Comparison of ENCODE assay signal across 8 cellular contexts in the genomic region with DNA sequence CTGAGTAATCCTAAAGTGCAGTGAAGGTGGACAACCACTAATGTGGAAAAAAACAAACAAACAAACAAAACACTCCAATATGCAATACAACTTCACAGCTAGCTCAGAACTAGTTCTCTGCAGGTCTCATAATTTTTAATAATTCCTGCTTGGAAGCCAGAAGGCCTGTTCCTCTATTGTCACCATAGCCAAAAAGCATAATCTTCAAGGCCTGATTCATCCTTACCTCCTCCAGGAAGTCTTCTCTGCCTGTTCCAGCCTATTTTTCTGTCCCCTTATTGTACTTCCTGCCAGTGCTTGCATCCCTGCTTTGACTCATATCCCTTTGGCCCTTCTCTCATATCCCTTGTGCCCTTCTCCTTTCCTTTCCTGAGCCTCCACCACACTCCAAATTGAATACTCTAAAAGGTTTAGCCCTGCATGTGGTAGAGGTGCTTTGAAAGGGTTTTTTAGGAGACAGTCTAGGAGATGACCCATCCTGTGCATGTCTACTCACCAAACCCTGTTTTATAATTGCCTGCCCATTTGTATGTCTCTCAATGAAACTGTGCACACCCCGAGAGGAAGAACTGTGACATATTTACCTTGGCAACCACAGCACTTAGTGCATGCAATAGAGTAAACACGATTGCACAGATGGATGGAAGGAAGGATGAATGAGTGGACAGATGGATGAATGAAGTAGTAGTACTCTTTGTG.
A peak's percentile ranks its signal among the peaks of the same experiment; 100 is the strongest.
DNase-seq lines count a peak whose midpoint lies in the region; ATAC-seq, FAIRE-seq and TF ChIP-seq lines count a peak whose summit lies in the region.
"Not testable (repeated sequence)": the region's sequence is repeated elsewhere in the genome, so short reads cannot be mapped to it uniquely, and the experiment has no call there.

No MANE protein-coding gene starts in this region.

- H3K27ac ChIP-seq in ACC112 (ENCODE audit: low read depth, low read length) = peak overlapping the region; percentile 64
- H3K27ac ChIP-seq in GM23248 = peak overlapping the region; percentile 24; the same call in 1 of the 2 replicates
- not testable (repeated sequence) for H3K27ac ChIP-seq in Panc1 (ENCODE audit: low read length); astrocyte (ENCODE audit: low read depth, low read length); foreskin keratinocyte

- not testable (repeated sequence) for H3K4me3 Mint-ChIP-seq in astrocyte (ENCODE audit: unreplicated experiment); nephron progenitor cell

- not testable (repeated sequence) for H3K4me1 ChIP-seq in ACC112 (ENCODE audit: control insufficient read depth, insufficient read depth, low read length, unreplicated experiment); GM23248 (ENCODE audit: insufficient read depth); Panc1 (ENCODE audit: control insufficient read depth, insufficient read depth, low read length); astrocyte (ENCODE audit: insufficient read depth, low read length); foreskin keratinocyte

- H3K27me3 ChIP-seq in ACC112 (ENCODE audit: insufficient read depth, low read length); GM23248 (replicated peaks; ENCODE audit: insufficient read depth); Panc1 (ENCODE audit: control insufficient read depth, insufficient read depth, low read length); astrocyte (ENCODE audit: insufficient read depth, low read length); foreskin keratinocyte: not testable (repeated sequence)

- POLR2A ChIA-PET in Panc1 (lab: Charles Lee) = not testable (repeated sequence)

- not testable (repeated sequence) for DNase-seq in GM23248, foreskin keratinocyte, nephron progenitor cell
- DNase-seq in NCI-H146 treated with DMSO at 0.1 percent for 48 hours (lab: John Stamatoyannopoulos, UW; ENCODE audit: unreplicated experiment) (peak; percentile 4), NCI-H524 (lab: John Stamatoyannopoulos, UW) (peak; percentile 6 to 62), Panc1 (ENCODE audit: low read depth, low spot score) (peak; percentile 28), astrocyte (ENCODE audit: low read depth) (peak; percentile 28)

- not testable (repeated sequence) for H3K4me1 Mint-ChIP-seq in astrocyte (ENCODE audit: low read depth, unreplicated experiment); nephron progenitor cell

- peaks cover 11% of the 10 kb centered on the region; the same call in 1 of the 2 replicates for H3K36me3 ChIP-seq in ACC112 (ENCODE audit: insufficient read depth, low read length)
- H3K36me3 ChIP-seq in GM23248 (ENCODE audit: low read depth); Panc1 (ENCODE audit: control insufficient read depth, insufficient read depth, low read length); astrocyte (ENCODE audit: insufficient read depth, low read length): not testable (repeated sequence)

- H3K27me3 Mint-ChIP-seq in astrocyte (ENCODE audit: low read depth, unreplicated experiment); nephron progenitor cell (ENCODE audit: low read depth, poor library complexity): not testable (repeated sequence)

- not testable (repeated sequence) for TF ChIP-seq CTCF in Panc1 (IDR thresholded peaks at IDR 0.05); astrocyte (IDR thresholded peaks at IDR 0.05; ENCODE audit: insufficient read depth, low read depth, low read length); foreskin keratinocyte (conservative IDR thresholded peaks at IDR 0.05); nephron progenitor cell (IDR thresholded peaks at IDR 0.05)

- in situ Hi-C loops in GM23248 (cut with MboI); Panc1 (cut with HindIII; ENCODE audit: low pct_unique_long_range_greater_than_20kb, low sequenced_read_pairs): not testable (repeated sequence)

- not testable (repeated sequence) for FAIRE-seq in astrocyte (lab: Jason Lieb, UNC)

- intact Hi-C loops in Panc1 (cut with micrococcal nuclease; ENCODE audit: unreplicated experiment) = not testable (repeated sequence)

- CTCF ChIA-PET in Panc1 (lab: Charles Lee) = not testable (repeated sequence)

- not testable (repeated sequence) for H3K9me3 ChIP-seq in GM23248 (ENCODE audit: low read depth); Panc1 (ENCODE audit: control insufficient read depth, insufficient read depth, low read depth, low read length); astrocyte (ENCODE audit: insufficient read depth, low read depth, low read length)

- H4K20me1 ChIP-seq in GM23248 (ENCODE audit: insufficient read depth); astrocyte (ENCODE audit: insufficient read depth, low read length): not testable (repeated sequence)

- H3K4me3 ChIP-seq in ACC112 (ENCODE audit: low read depth, low read length); GM23248; Panc1 (ENCODE audit: low read depth in 2 of 2, low read length in 2 of 2); astrocyte (ENCODE audit: insufficient read depth, low read depth, low read length): not testable (repeated sequence)

- BruUV-seq in Panc1 (replicated peaks; lab: Mats Ljungman, UMichigan) = not testable (repeated sequence)

- H3K36me3 Mint-ChIP-seq in astrocyte (ENCODE audit: low read depth, unreplicated experiment) (peaks cover 10% of the 10 kb centered on the region), nephron progenitor cell (ENCODE audit: low read depth) (peaks cover 83% of the 10 kb centered on the region)

- WGBS in GM23248 (ENCODE audit: low coverage in 1 of 2, low lambda C conversion rate in 2 of 2, missing lambda C conversion rate in 2 of 2), 2 experiments = 54 to 63% methylated on average over 2 of the region's 2 CpGs

- H2AFZ ChIP-seq in ACC112 (ENCODE audit: low read length, unreplicated experiment); GM23248; astrocyte (ENCODE audit: low read depth, low read length): not testable (repeated sequence)

- not testable (repeated sequence) for H3K9me2 ChIP-seq in GM23248 (ENCODE audit: insufficient read depth)

- ATAC-seq in Panc1 (peak; percentile 72), foreskin keratinocyte (peak; percentile 44)

- H3K9ac ChIP-seq in GM23248; astrocyte (ENCODE audit: low read length): not testable (repeated sequence)

- peaks cover 18% of the 10 kb centered on the region; the same call in 1 of the 2 replicates for H3F3A ChIP-seq in GM23248 (ENCODE audit: insufficient read depth)

- H3K9me3 Mint-ChIP-seq in astrocyte (ENCODE audit: unreplicated experiment); nephron progenitor cell: not testable (repeated sequence)

- H3K4me2 ChIP-seq in GM23248 (ENCODE audit: unreplicated experiment); astrocyte (ENCODE audit: low read length): not testable (repeated sequence)

- H3K79me2 ChIP-seq in ACC112 (ENCODE audit: control insufficient read depth, insufficient read depth, low read length, unreplicated experiment); GM23248 (ENCODE audit: insufficient read depth); astrocyte (ENCODE audit: insufficient read depth, low read length): not testable (repeated sequence)

- H3K27ac Mint-ChIP-seq in astrocyte (ENCODE audit: unreplicated experiment) = not testable (repeated sequence)
- H3K27ac Mint-ChIP-seq in nephron progenitor cell = peak overlapping the region; percentile 29
